Comparison of ENCODE assay signal across 13 cellular contexts in the genomic region with DNA sequence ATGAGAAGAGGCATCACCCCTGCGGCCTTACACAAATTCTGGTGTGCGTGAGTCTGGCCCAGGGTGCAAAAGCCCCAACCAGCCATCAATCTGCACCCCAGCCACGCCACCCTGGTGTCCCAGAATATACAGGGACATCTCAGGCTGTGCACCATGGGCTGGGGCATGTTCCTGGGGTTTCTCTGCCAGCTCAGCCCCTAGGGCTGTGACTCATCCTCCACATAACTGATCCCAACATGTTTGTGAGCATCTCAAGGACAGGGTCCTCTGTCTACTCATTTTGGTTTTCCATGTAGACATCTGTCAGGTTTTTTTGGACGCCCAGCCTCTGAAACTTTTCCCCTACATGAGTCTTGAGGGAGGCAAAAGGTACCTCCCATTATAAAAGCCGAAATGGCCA.
DNase-seq lines count a peak whose midpoint lies in the region.
"Had no signal": no experiment of that assay in that cellular context is flagged by ENCODE, and none has a peak within 500 bp of the region (broad histone marks: within the 10 kb centered on the region; RNA-seq: fewer than 3 reads in every experiment).

No MANE protein-coding gene starts in this region.

- DNase-seq in AG08395 (ENCODE audit: low spot score) (peak; percentile 39), ELR (ENCODE audit: low read depth) (peak; percentile 72), amniotic epithelial cell (ENCODE audit: low read depth) (peak; percentile 27), amniotic stem cell (lab: John Stamatoyannopoulos, UW) (no peak), GM19240 (ENCODE audit: insufficient read length, low spot score) (no peak), cerebellar cortex (ENCODE audit: low spot score) (no peak)
- DNase-seq: activated CD4-positive, alpha-beta T cell treated with anti-CD3 and anti-CD28 coated beads, Interleukin-2, amount 50 U/mL, for 1 hour; erythroblast; GF-D8; HCEC 1CT; hypothalamus; NCI-H1048; sigmoid colon had no signal

Comparison
In these comparisons a context has a peak if more than half of its experiments do, and no peak if none do; other contexts are left out.
1. DNase-seq: peak in AG08395 (single experiment), ELR (single experiment) and amniotic epithelial cell (single experiment); none in amniotic stem cell (single experiment), GM19240 (single experiment) and cerebellar cortex (single experiment).